ENCODE assay signal across 1 cellular context in the genomic region with DNA sequence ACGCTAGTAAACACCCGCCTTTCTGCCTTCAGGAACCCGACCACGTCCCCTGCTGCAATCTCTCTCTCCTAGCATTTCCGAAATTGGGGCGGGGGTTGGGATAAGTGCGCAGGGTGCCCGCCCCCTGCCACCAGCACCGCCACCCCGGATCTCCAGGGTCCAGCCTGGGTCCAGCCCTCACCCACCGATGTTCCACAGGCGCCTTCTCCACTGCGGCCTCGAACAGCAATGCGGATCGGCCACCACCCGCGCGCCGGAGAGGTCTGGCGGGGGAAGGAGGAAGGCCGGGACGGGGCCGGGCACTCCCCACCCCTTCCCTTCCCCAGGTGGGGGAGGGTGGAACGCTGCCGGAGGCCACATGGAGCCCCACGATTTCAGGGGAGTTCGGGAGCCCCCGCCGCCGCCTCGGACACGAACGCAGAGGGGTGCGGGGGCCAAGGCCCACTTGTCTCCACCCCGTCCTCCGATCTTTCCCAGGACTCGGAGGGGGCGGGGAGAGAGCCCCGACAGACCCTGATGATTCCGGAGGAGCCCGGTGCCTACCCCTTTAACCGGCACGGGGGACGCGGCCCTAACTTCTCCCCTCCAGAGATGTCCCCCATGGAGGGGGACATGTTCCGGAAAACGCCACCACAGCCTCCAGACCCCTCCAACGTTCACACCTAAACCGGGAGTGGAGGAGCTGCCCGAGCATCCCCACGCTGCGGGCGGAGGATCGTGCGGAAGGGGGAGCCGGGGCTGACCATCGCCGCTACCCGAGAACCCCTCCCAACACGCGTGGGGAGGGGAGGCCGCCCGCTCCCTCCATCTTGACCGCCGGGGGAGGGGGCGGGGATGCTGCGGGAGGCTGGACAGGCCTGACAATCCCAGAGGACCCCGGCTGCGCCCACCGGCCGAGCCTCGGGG.
TF ChIP-seq lines count a peak whose summit lies in the region.

No MANE protein-coding gene starts in this region.

TF ChIP-seq in HepG2, 621 proteins besides CTCF, POLR2A, EP300 and RAD21 (continued from another document and continues in another):
- TF ChIP-seq ZNF530 (CRISPR knock-in tag; IDR thresholded peaks at IDR 0.05; ENCODE audit: low read depth), result no peak
- TF ChIP-seq, protein P1, sequence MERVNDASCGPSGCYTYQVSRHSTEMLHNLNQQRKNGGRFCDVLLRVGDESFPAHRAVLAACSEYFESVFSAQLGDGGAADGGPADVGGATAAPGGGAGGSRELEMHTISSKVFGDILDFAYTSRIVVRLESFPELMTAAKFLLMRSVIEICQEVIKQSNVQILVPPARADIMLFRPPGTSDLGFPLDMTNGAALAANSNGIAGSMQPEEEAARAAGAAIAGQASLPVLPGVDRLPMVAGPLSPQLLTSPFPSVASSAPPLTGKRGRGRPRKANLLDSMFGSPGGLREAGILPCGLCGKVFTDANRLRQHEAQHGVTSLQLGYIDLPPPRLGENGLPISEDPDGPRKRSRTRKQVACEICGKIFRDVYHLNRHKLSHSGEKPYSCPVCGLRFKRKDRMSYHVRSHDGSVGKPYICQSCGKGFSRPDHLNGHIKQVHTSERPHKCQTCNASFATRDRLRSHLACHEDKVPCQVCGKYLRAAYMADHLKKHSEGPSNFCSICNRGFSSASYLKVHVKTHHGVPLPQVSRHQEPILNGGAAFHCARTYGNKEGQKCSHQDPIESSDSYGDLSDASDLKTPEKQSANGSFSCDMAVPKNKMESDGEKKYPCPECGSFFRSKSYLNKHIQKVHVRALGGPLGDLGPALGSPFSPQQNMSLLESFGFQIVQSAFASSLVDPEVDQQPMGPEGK (CRISPR knock-in tag; IDR thresholded peaks at IDR 0.05), result peak; percentile 54
- peak; percentile 46; the same call in 1 of the 2 replicates for TF ChIP-seq ZNF441 (CRISPR knock-in tag; IDR thresholded peaks at IDR 0.05; ENCODE audit: borderline replicate concordance)
- TF ChIP-seq KLF11 (CRISPR knock-in tag; IDR thresholded peaks at IDR 0.05), result no peak
- TF ChIP-seq TAF1 (CRISPR knock-in tag; IDR thresholded peaks at IDR 0.05), result peak; percentile 35; the same call in 1 of the 2 replicates
- TF ChIP-seq SNAI1 (CRISPR knock-in tag; IDR thresholded peaks at IDR 0.05; ENCODE audit: borderline replicate concordance), result 0 out of 2 replicates have a peak, but pooled peaks have one; percentile 59
- TF ChIP-seq, protein P2, sequence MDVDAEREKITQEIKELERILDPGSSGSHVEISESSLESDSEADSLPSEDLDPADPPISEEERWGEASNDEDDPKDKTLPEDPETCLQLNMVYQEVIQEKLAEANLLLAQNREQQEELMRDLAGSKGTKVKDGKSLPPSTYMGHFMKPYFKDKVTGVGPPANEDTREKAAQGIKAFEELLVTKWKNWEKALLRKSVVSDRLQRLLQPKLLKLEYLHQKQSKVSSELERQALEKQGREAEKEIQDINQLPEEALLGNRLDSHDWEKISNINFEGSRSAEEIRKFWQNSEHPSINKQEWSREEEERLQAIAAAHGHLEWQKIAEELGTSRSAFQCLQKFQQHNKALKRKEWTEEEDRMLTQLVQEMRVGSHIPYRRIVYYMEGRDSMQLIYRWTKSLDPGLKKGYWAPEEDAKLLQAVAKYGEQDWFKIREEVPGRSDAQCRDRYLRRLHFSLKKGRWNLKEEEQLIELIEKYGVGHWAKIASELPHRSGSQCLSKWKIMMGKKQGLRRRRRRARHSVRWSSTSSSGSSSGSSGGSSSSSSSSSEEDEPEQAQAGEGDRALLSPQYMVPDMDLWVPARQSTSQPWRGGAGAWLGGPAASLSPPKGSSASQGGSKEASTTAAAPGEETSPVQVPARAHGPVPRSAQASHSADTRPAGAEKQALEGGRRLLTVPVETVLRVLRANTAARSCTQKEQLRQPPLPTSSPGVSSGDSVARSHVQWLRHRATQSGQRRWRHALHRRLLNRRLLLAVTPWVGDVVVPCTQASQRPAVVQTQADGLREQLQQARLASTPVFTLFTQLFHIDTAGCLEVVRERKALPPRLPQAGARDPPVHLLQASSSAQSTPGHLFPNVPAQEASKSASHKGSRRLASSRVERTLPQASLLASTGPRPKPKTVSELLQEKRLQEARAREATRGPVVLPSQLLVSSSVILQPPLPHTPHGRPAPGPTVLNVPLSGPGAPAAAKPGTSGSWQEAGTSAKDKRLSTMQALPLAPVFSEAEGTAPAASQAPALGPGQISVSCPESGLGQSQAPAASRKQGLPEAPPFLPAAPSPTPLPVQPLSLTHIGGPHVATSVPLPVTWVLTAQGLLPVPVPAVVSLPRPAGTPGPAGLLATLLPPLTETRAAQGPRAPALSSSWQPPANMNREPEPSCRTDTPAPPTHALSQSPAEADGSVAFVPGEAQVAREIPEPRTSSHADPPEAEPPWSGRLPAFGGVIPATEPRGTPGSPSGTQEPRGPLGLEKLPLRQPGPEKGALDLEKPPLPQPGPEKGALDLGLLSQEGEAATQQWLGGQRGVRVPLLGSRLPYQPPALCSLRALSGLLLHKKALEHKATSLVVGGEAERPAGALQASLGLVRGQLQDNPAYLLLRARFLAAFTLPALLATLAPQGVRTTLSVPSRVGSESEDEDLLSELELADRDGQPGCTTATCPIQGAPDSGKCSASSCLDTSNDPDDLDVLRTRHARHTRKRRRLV (CRISPR knock-in tag; IDR thresholded peaks at IDR 0.05), result 0 out of 2 replicates have a peak, but pooled peaks have one; percentile 35
- 0 out of 2 replicates have a peak, but pooled peaks have one; percentile 26 for TF ChIP-seq TEAD2 (CRISPR knock-in tag; IDR thresholded peaks at IDR 0.05)
- TF ChIP-seq, protein P3, sequence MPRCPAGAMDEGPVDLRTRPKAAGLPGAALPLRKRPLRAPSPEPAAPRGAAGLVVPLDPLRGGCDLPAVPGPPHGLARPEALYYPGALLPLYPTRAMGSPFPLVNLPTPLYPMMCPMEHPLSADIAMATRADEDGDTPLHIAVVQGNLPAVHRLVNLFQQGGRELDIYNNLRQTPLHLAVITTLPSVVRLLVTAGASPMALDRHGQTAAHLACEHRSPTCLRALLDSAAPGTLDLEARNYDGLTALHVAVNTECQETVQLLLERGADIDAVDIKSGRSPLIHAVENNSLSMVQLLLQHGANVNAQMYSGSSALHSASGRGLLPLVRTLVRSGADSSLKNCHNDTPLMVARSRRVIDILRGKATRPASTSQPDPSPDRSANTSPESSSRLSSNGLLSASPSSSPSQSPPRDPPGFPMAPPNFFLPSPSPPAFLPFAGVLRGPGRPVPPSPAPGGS (CRISPR knock-in tag; IDR thresholded peaks at IDR 0.05), result peak; percentile 13; the same call in 1 of the 2 replicates
- TF ChIP-seq ZNF350 (CRISPR knock-in tag; IDR thresholded peaks at IDR 0.05; ENCODE audit: borderline replicate concordance, low read depth), result 0 out of 2 replicates have a peak, but pooled peaks have one; percentile 38
- TF ChIP-seq, protein P4, sequence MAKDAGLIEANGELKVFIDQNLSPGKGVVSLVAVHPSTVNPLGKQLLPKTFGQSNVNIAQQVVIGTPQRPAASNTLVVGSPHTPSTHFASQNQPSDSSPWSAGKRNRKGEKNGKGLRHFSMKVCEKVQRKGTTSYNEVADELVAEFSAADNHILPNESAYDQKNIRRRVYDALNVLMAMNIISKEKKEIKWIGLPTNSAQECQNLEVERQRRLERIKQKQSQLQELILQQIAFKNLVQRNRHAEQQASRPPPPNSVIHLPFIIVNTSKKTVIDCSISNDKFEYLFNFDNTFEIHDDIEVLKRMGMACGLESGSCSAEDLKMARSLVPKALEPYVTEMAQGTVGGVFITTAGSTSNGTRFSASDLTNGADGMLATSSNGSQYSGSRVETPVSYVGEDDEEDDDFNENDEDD (CRISPR knock-in tag; IDR thresholded peaks at IDR 0.05; ENCODE audit: borderline replicate concordance), result no peak
- peak; percentile 85 for TF ChIP-seq AGO1 (IDR thresholded peaks at IDR 0.05; ENCODE audit: low read depth, low read length, poor library complexity, severe bottlenecking)
- TF ChIP-seq KDM5A (IDR thresholded peaks at IDR 0.05; ENCODE audit: borderline replicate concordance, low read length), result 0 out of 2 replicates have a peak, but pooled peaks have one; percentile 11
- TF ChIP-seq, protein P5, sequence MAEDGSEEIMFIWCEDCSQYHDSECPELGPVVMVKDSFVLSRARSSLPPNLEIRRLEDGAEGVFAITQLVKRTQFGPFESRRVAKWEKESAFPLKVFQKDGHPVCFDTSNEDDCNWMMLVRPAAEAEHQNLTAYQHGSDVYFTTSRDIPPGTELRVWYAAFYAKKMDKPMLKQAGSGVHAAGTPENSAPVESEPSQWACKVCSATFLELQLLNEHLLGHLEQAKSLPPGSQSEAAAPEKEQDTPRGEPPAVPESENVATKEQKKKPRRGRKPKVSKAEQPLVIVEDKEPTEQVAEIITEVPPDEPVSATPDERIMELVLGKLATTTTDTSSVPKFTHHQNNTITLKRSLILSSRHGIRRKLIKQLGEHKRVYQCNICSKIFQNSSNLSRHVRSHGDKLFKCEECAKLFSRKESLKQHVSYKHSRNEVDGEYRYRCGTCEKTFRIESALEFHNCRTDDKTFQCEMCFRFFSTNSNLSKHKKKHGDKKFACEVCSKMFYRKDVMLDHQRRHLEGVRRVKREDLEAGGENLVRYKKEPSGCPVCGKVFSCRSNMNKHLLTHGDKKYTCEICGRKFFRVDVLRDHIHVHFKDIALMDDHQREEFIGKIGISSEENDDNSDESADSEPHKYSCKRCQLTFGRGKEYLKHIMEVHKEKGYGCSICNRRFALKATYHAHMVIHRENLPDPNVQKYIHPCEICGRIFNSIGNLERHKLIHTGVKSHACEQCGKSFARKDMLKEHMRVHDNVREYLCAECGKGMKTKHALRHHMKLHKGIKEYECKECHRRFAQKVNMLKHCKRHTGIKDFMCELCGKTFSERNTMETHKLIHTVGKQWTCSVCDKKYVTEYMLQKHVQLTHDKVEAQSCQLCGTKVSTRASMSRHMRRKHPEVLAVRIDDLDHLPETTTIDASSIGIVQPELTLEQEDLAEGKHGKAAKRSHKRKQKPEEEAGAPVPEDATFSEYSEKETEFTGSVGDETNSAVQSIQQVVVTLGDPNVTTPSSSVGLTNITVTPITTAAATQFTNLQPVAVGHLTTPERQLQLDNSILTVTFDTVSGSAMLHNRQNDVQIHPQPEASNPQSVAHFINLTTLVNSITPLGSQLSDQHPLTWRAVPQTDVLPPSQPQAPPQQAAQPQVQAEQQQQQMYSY (CRISPR knock-in tag; IDR thresholded peaks at IDR 0.05), result no peak
- TF ChIP-seq, protein P6, sequence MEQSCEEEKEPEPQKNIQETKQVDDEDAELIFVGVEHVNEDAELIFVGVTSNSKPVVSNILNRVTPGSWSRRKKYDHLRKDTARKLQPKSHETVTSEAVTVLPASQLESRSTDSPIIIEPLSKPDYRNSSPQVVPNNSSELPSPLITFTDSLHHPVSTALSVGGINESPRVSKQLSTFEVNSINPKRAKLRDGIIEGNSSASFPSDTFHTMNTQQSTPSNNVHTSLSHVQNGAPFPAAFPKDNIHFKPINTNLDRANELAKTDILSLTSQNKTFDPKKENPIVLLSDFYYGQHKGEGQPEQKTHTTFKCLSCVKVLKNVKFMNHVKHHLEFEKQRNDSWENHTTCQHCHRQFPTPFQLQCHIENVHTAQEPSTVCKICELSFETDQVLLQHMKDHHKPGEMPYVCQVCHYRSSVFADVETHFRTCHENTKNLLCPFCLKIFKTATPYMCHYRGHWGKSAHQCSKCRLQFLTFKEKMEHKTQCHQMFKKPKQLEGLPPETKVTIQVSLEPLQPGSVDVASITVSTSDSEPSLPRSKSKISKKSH (CRISPR knock-in tag; IDR thresholded peaks at IDR 0.05; ENCODE audit: borderline replicate concordance), result no peak
- TF ChIP-seq, protein P7, sequence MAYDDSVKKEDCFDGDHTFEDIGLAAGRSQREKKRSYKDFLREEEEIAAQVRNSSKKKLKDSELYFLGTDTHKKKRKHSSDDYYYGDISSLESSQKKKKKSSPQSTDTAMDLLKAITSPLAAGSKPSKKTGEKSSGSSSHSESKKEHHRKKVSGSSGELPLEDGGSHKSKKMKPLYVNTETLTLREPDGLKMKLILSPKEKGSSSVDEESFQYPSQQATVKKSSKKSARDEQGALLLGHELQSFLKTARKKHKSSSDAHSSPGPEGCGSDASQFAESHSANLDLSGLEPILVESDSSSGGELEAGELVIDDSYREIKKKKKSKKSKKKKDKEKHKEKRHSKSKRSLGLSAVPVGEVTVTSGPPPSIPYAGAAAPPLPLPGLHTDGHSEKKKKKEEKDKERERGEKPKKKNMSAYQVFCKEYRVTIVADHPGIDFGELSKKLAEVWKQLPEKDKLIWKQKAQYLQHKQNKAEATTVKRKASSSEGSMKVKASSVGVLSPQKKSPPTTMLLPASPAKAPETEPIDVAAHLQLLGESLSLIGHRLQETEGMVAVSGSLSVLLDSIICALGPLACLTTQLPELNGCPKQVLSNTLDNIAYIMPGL (CRISPR knock-in tag; IDR thresholded peaks at IDR 0.05; ENCODE audit: borderline replicate concordance in 1 of 2, low read depth in 1 of 2), result peak in 1 of 2 experiments; percentile 75; a peak in 2 of 4 replicates
- TF ChIP-seq ZNF777 (CRISPR knock-in tag; IDR thresholded peaks at IDR 0.05), result 0 out of 2 replicates have a peak, but pooled peaks have one; percentile 23
- TF ChIP-seq ZNF543 (CRISPR knock-in tag; IDR thresholded peaks at IDR 0.05), result 0 out of 2 replicates have a peak, but pooled peaks have one; percentile 32
- peak; percentile 34; the same call in 1 of the 2 replicates for TF ChIP-seq FOXC1 (CRISPR knock-in tag; IDR thresholded peaks at IDR 0.05; ENCODE audit: borderline replicate concordance)
- TF ChIP-seq SRY (CRISPR knock-in tag; IDR thresholded peaks at IDR 0.05), result 0 out of 2 replicates have a peak, but pooled peaks have one; percentile 2
- TF ChIP-seq DMAP1 (CRISPR knock-in tag; IDR thresholded peaks at IDR 0.05), result peak; percentile 42; the same call in 1 of the 2 replicates
- TF ChIP-seq, protein P8, sequence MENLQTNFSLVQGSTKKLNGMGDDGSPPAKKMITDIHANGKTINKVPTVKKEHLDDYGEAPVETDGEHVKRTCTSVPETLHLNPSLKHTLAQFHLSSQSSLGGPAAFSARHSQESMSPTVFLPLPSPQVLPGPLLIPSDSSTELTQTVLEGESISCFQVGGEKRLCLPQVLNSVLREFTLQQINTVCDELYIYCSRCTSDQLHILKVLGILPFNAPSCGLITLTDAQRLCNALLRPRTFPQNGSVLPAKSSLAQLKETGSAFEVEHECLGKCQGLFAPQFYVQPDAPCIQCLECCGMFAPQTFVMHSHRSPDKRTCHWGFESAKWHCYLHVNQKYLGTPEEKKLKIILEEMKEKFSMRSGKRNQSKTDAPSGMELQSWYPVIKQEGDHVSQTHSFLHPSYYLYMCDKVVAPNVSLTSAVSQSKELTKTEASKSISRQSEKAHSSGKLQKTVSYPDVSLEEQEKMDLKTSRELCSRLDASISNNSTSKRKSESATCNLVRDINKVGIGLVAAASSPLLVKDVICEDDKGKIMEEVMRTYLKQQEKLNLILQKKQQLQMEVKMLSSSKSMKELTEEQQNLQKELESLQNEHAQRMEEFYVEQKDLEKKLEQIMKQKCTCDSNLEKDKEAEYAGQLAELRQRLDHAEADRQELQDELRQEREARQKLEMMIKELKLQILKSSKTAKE (CRISPR knock-in tag; IDR thresholded peaks at IDR 0.05; ENCODE audit: borderline replicate concordance), result no peak
- 0 out of 2 replicates have a peak, but pooled peaks have one; percentile 39 for TF ChIP-seq RARG (CRISPR knock-in tag; IDR thresholded peaks at IDR 0.05; ENCODE audit: low read depth)
- TF ChIP-seq MIER3 (CRISPR knock-in tag; IDR thresholded peaks at IDR 0.05; ENCODE audit: borderline replicate concordance), result no peak
- TF ChIP-seq HCFC1 (IDR thresholded peaks at IDR 0.05; ENCODE audit: low read depth, low read length), result no peak
- peak; percentile 62 for TF ChIP-seq ZBTB7A (CRISPR knock-in tag; IDR thresholded peaks at IDR 0.05)
- TF ChIP-seq, protein P9, sequence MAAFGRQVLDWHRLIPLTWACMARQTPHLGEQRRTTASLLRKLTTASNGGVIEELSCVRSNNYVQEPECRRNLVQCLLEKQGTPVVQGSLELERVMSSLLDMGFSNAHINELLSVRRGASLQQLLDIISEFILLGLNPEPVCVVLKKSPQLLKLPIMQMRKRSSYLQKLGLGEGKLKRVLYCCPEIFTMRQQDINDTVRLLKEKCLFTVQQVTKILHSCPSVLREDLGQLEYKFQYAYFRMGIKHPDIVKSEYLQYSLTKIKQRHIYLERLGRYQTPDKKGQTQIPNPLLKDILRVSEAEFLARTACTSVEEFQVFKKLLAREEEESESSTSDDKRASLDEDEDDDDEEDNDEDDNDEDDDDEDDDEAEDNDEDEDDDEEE (CRISPR knock-in tag; IDR thresholded peaks at IDR 0.05), result 0 out of 2 replicates have a peak, but pooled peaks have one; percentile 17
- TF ChIP-seq ZNF383 (CRISPR knock-in tag; IDR thresholded peaks at IDR 0.05; ENCODE audit: borderline replicate concordance), result no peak
